20 cellular contexts compared by ENCODE assay signal in the genomic region with DNA sequence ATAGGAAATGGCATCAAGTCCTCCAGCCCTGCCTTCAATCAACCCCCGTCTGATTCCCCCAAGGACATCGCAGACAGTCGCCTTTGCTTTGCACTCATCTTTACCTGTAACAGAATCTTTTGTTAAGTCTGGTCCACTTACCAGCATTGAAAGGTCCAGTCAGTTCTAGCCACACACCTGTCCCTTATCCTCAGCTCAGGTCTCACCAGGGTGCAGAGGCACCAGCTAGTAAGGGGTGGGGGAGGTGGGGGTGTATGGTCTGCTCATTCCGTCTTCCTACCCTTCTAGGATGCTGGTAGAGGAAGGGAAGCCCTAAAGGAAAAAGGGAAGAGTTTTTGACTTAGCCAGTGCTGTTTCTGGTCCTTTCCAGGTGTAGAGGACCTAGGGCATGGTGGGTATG.
DNase-seq lines count a peak whose midpoint lies in the region; ATAC-seq and TF ChIP-seq lines count a peak whose summit lies in the region.
"Had no signal": no experiment of that assay in that cellular context is flagged by ENCODE, and none has a peak within 500 bp of the region (broad histone marks: within the 10 kb centered on the region; RNA-seq: fewer than 3 reads in every experiment).

No MANE protein-coding gene starts in this region.

- no peaks in the 10 kb centered on the region for H3K36me3 ChIP-seq in esophagus muscularis mucosa
- H3K36me3 ChIP-seq in stomach: no peaks in the 10 kb centered on the region
- no peaks in the 10 kb centered on the region for H3K36me3 ChIP-seq in ovary

- H3K27me3 ChIP-seq in esophagus muscularis mucosa (peaks cover 0 to 47% (median 0%) of the 10 kb centered on the region in 4 donors), stomach (peaks cover 0 to 37% (median 4%) of the 10 kb centered on the region in 3 donors), ovary (no peaks in the 10 kb centered on the region)
- H3K27me3 ChIP-seq: BLaER1 had no signal

- H3K4me1 Mint-ChIP-seq in activated CD8-positive, alpha-beta memory T cell treated with anti-CD3 and anti-CD28 coated beads, Interleukin-2, amount 10 ng/mL, durations not matched to agents 7 days and 5 days: no peaks in the 10 kb centered on the region
- H3K4me1 Mint-ChIP-seq in chondrocyte (ENCODE audit: low read depth): no peaks in the 10 kb centered on the region
- H3K4me1 Mint-ChIP-seq: B cell; CD4-positive, CD25-positive, alpha-beta regulatory T cell had no signal

- no peak overlapping the region for H3K27ac Mint-ChIP-seq in activated CD8-positive, alpha-beta memory T cell treated with anti-CD3 and anti-CD28 coated beads, Interleukin-2, amount 10 ng/mL, durations not matched to agents 7 days and 5 days
- no peak overlapping the region for H3K27ac Mint-ChIP-seq in chondrocyte (ENCODE audit: unreplicated experiment)
- H3K27ac Mint-ChIP-seq: B cell; CD4-positive, CD25-positive, alpha-beta regulatory T cell; CD8-positive, alpha-beta T cell had no signal

- H3K4me1 ChIP-seq in esophagus muscularis mucosa: no peaks in the 10 kb centered on the region
- H3K4me1 ChIP-seq in stomach: no peaks in the 10 kb centered on the region
- H3K4me1 ChIP-seq in ovary (ENCODE audit: insufficient read depth): no peaks in the 10 kb centered on the region
- H3K4me1 ChIP-seq: Caco-2 had no signal

- CTCF ChIA-PET in activated CD8-positive, alpha-beta memory T cell treated with anti-CD3 and anti-CD28 coated beads, Interleukin-2, amount 10 ng/mL, durations not matched to agents 7 days and 5 days (lab: Charles Lee): no interaction called here

- H3K36me3 Mint-ChIP-seq in activated CD8-positive, alpha-beta memory T cell treated with anti-CD3 and anti-CD28 coated beads, Interleukin-2, amount 10 ng/mL, durations not matched to agents 7 days and 5 days: no peaks in the 10 kb centered on the region
- no peaks in the 10 kb centered on the region for H3K36me3 Mint-ChIP-seq in chondrocyte (ENCODE audit: low read depth)
- H3K36me3 Mint-ChIP-seq: CD4-positive, CD25-positive, alpha-beta regulatory T cell; CD8-positive, alpha-beta T cell had no signal

- H3K4me3 Mint-ChIP-seq in activated CD8-positive, alpha-beta memory T cell treated with anti-CD3 and anti-CD28 coated beads, Interleukin-2, amount 10 ng/mL, durations not matched to agents 7 days and 5 days: no peak overlapping the region
- no peak overlapping the region for H3K4me3 Mint-ChIP-seq in chondrocyte (ENCODE audit: unreplicated experiment)
- H3K4me3 Mint-ChIP-seq: B cell; CD4-positive, CD25-positive, alpha-beta regulatory T cell; CD8-positive, alpha-beta T cell had no signal

- H3K27ac ChIP-seq in esophagus muscularis mucosa (replicated peaks in 1 of 4) (no peak overlapping the region), stomach (no peak overlapping the region), ovary (no peak overlapping the region)
- H3K27ac ChIP-seq: 22Rv1, BLaER1, C4-2B, GM23248 had no signal

- TF ChIP-seq CTCF in chondrocyte (IDR thresholded peaks at IDR 0.05): no peak
- no peak for TF ChIP-seq CTCF in esophagus muscularis mucosa (IDR thresholded peaks at IDR 0.05)
- TF ChIP-seq CTCF in stomach (IDR thresholded peaks at IDR 0.05): no peak
- TF ChIP-seq CTCF in ovary (IDR thresholded peaks at IDR 0.05): no peak

- intact Hi-C loops in esophagus muscularis mucosa (cut with DNase I) (no loop called here), stomach (cut with DNase I; ENCODE audit: low total_unique reads) (no loop called here), ovary (cut with DNase I) (no loop called here)

- peaks cover 22% of the 10 kb centered on the region for H3K27me3 Mint-ChIP-seq in activated CD8-positive, alpha-beta memory T cell treated with anti-CD3 and anti-CD28 coated beads, Interleukin-2, amount 10 ng/mL, durations not matched to agents 7 days and 5 days
- H3K27me3 Mint-ChIP-seq in chondrocyte (ENCODE audit: low read depth): peaks cover 31% of the 10 kb centered on the region

- TF ChIP-seq POLR2A in esophagus muscularis mucosa (IDR thresholded peaks at IDR 0.05; ENCODE audit: low read depth): no peak
- TF ChIP-seq POLR2A in stomach (IDR thresholded peaks at IDR 0.05): no peak
- no peak for TF ChIP-seq POLR2A in ovary (IDR thresholded peaks at IDR 0.05)

- no peak overlapping the region for H3K4me3 ChIP-seq in esophagus muscularis mucosa
- H3K4me3 ChIP-seq in stomach: no peak overlapping the region
- H3K4me3 ChIP-seq in ovary: no peak overlapping the region
- H3K4me3 ChIP-seq: BLaER1, GM23248 had no signal

- no peaks in the 10 kb centered on the region for H3K9me3 Mint-ChIP-seq in activated CD8-positive, alpha-beta memory T cell treated with anti-CD3 and anti-CD28 coated beads, Interleukin-2, amount 10 ng/mL, durations not matched to agents 7 days and 5 days (ENCODE audit: low read depth)
- peaks cover 17% of the 10 kb centered on the region for H3K9me3 Mint-ChIP-seq in chondrocyte (ENCODE audit: low read depth)

- peaks cover 0 to 11% (median 10%) of the 10 kb centered on the region in 4 donors for H3K9me3 ChIP-seq in esophagus muscularis mucosa
- peaks cover 0 to 15% (median 11%) of the 10 kb centered on the region in 4 donors for H3K9me3 ChIP-seq in stomach
- H3K9me3 ChIP-seq in ovary: peaks cover 0 to 7% of the 10 kb centered on the region in 2 donors
- H3K9me3 ChIP-seq: Caco-2 had no signal

- 92% methylated on average over 4 of the region's 4 CpGs for WGBS in esophagus muscularis mucosa
- WGBS in stomach, 5 donors: 81 to 88% (median 85%) methylated on average over 4 of the region's 4 CpGs
- 75 to 83% (median 82%) methylated on average over 4 of the region's 4 CpGs for WGBS in ovary, 3 donors

- TF ChIP-seq EP300 in esophagus muscularis mucosa (IDR thresholded peaks at IDR 0.05) (no peak), stomach (IDR thresholded peaks at IDR 0.05) (no peak), ovary (IDR thresholded peaks at IDR 0.05) (no peak)

- DNase-seq in activated CD8-positive, alpha-beta memory T cell treated with anti-CD3 and anti-CD28 coated beads, Interleukin-2, amount 10 ng/mL, durations not matched to agents 7 days and 5 days: peak; percentile 27
- DNase-seq in activated CD8-positive, alpha-beta memory T cell treated with anti-CD3 and anti-CD28 coated beads for 24 hours: no peak
- peak; percentile 17 for DNase-seq in chondrocyte (ENCODE audit: low spot score)
- DNase-seq in esophagus muscularis mucosa (ENCODE audit: extremely low spot score): peak; percentile 50
- DNase-seq in stomach: peak; percentile 1
- no peak for DNase-seq in ovary
- DNase-seq: Caco-2; CD4-positive, CD25-positive, alpha-beta regulatory T cell; CD8-positive, alpha-beta T cell; DMS153; DND-41; GM23248; H7; HCEC 1CT had no signal

- ATAC-seq in activated CD8-positive, alpha-beta memory T cell treated with anti-CD3 and anti-CD28 coated beads, Interleukin-2, amount 10 ng/mL, durations not matched to agents 7 days and 5 days: no peak
- ATAC-seq in GM21737 (IDR thresholded peaks at IDR 0.05; ENCODE audit: unreplicated experiment): no peak
- no peak for ATAC-seq in activated CD4-positive, CD25-positive, alpha-beta regulatory T cell treated with anti-CD3 and anti-CD28 coated beads, Interleukin-2, amount 50 U/mL, for 24 hours
- ATAC-seq: CD8-positive, alpha-beta T cell had no signal

Comparison
In these comparisons a context has a peak if more than half of its experiments do, and no peak if none do; other contexts are left out.
1. DNase-seq: peak in activated CD8-positive, alpha-beta memory T cell treated with anti-CD3 and anti-CD28 coated beads, Interleukin-2, amount 10 ng/mL, durations not matched to agents 7 days and 5 days (single experiment), chondrocyte (single experiment), esophagus muscularis mucosa (single experiment) and stomach (single experiment); none in activated CD8-positive, alpha-beta memory T cell treated with anti-CD3 and anti-CD28 coated beads for 24 hours (single experiment) and ovary (0 of 5).